ENCODE assay signal across 14 cellular contexts in genomic region chr7:86937499-86937898, GRCh38.
A peak's percentile ranks its signal among the peaks of the same experiment; 100 is the strongest.
DNase-seq lines count a peak whose midpoint lies in the region; ATAC-seq and TF ChIP-seq lines count a peak whose summit lies in the region.
"Had no signal": no experiment of that assay in that cellular context is flagged by ENCODE, and none has a peak within 500 bp of the region (broad histone marks: within the 10 kb centered on the region; RNA-seq: fewer than 3 reads in every experiment).

No MANE protein-coding gene starts in this region.

- no peaks in the 10 kb centered on the region for H3F3A ChIP-seq in PC-3 (ENCODE audit: low read length, unreplicated experiment)

- no peak overlapping the region for H2AK5ac ChIP-seq in mesenchymal stem cell (ENCODE audit: low read length, severe bottlenecking)

- H3K4me1 ChIP-seq in A673 (ENCODE audit: insufficient read depth, low read length, poor library complexity, severe bottlenecking) (no peaks in the 10 kb centered on the region), BE2C (no peaks in the 10 kb centered on the region; the same call in 1 of the 2 replicates), PC-3 (ENCODE audit: insufficient read depth, low read length) (peaks cover 14% of the 10 kb centered on the region), mesenchymal stem cell (ENCODE audit: control insufficient read depth, insufficient read depth, low read depth, low read length) (no peaks in the 10 kb centered on the region)
- H3K4me1 ChIP-seq: BLaER1, Caco-2 had no signal

- H4K20me1 ChIP-seq in PC-3 (ENCODE audit: low read length): no peaks in the 10 kb centered on the region
- H4K20me1 ChIP-seq: BLaER1 had no signal

- no peak overlapping the region for H2AFZ ChIP-seq in PC-3 (ENCODE audit: low read length)
- no peak overlapping the region for H2AFZ ChIP-seq in mesenchymal stem cell (ENCODE audit: low read depth, low read length)

- CTCF ChIA-PET in A673 (lab: Charles Lee): no interaction called here
- CTCF ChIA-PET in PC-3 (lab: Charles Lee): interaction anchor here (0.5 kb wide), 1 partner anchor 211 kb away, joined by 4 read pairs; no protein-coding TSS in a partner anchor

- no peak for TF ChIP-seq CTCF in A673 (conservative IDR thresholded peaks at IDR 0.05; ENCODE audit: low read depth, low read length)
- TF ChIP-seq CTCF in BE2C (IDR thresholded peaks at IDR 0.05; ENCODE audit: low read depth, low read length): no peak
- no peak for TF ChIP-seq CTCF in PC-3 (conservative IDR thresholded peaks at IDR 0.05; ENCODE audit: low read depth, low read length)
- TF ChIP-seq CTCF in nephron progenitor cell (IDR thresholded peaks at IDR 0.05): no peak

- H3K23ac ChIP-seq in mesenchymal stem cell (ENCODE audit: low read length in 2 of 2): no peak overlapping the region

- no peaks in the 10 kb centered on the region for H3K79me2 ChIP-seq in PC-3 (ENCODE audit: low read length)

- H3K9ac ChIP-seq in PC-3 (ENCODE audit: low read length) (no peak overlapping the region), mesenchymal stem cell (ENCODE audit: low read length) (peak overlapping the region; percentile 21)
- H3K9ac ChIP-seq: BLaER1 had no signal

- no peak overlapping the region for H2BK5ac ChIP-seq in mesenchymal stem cell (ENCODE audit: low read depth, low read length, poor library complexity, severe bottlenecking)

- WGBS in mesenchymal stem cell: no CpG with 5 or more reads among the region's 1 CpG

- H3K9me2 ChIP-seq in PC-3 (replicated peaks; ENCODE audit: low read length): no peaks in the 10 kb centered on the region

- no peak overlapping the region for H4K91ac ChIP-seq in mesenchymal stem cell (ENCODE audit: low read length)

- H3K4ac ChIP-seq in mesenchymal stem cell (ENCODE audit: low read depth in 1 of 2, low read length in 2 of 2): no peak overlapping the region

- H2BK120ac ChIP-seq in mesenchymal stem cell (ENCODE audit: low read depth, low read length): no peak overlapping the region

- ATAC-seq in PC-3: peak; percentile 59
- no peak for ATAC-seq in GM18505 (IDR thresholded peaks at IDR 0.05; ENCODE audit: unreplicated experiment)
- ATAC-seq: GM12878 had no signal

- intact Hi-C loops in A673 (cut with micrococcal nuclease; ENCODE audit: unreplicated experiment): no loop called here
- intact Hi-C loops in PC-3 (cut with micrococcal nuclease): no loop called here

- no peak overlapping the region for H2BK12ac ChIP-seq in mesenchymal stem cell (ENCODE audit: low read length in 2 of 2)

- peaks cover 12% of the 10 kb centered on the region for H3K36me3 Mint-ChIP-seq in nephron progenitor cell (ENCODE audit: low read depth)
- H3K36me3 Mint-ChIP-seq: IgD-negative memory B cell had no signal

- no peak overlapping the region for H4K8ac ChIP-seq in mesenchymal stem cell (ENCODE audit: low read length)

- H3K36me3 ChIP-seq in A673 (ENCODE audit: insufficient read depth, low read length, poor library complexity, severe bottlenecking) (no peaks in the 10 kb centered on the region), BE2C (no peaks in the 10 kb centered on the region), PC-3 (ENCODE audit: low read depth, low read length) (no peaks in the 10 kb centered on the region), mesenchymal stem cell (ENCODE audit: control insufficient read depth in 1 of 2, insufficient read depth in 2 of 2, low read depth in 1 of 2, low read length in 2 of 2) (peaks cover 0 to 23% of the 10 kb centered on the region in 2 experiments)
- H3K36me3 ChIP-seq: BLaER1 had no signal

- DNase-seq in A673 (ENCODE audit: low spot score): peak; percentile 19
- DNase-seq in BE2C: peak; percentile 19
- peak; percentile 5 for DNase-seq in PC-3
- DNase-seq in mesenchymal stem cell: no peak
- DNase-seq in central memory CD4-positive, alpha-beta T cell: no peak
- DNase-seq in nephron progenitor cell: no peak
- DNase-seq: Caco-2; CD8-positive, alpha-beta memory T cell; GOT3; H9 had no signal

- H3K79me1 ChIP-seq in mesenchymal stem cell (replicated peaks; ENCODE audit: low read length, poor library complexity, severe bottlenecking): no peaks in the 10 kb centered on the region

- H3K9me3 Mint-ChIP-seq in nephron progenitor cell: no peaks in the 10 kb centered on the region
- H3K9me3 Mint-ChIP-seq: CD8-positive, alpha-beta memory T cell; H9; IgD-negative memory B cell had no signal

- no peak overlapping the region for H3K14ac ChIP-seq in mesenchymal stem cell (ENCODE audit: low read length in 2 of 2)

- H3K18ac ChIP-seq in mesenchymal stem cell (ENCODE audit: low read depth in 1 of 2, low read length in 2 of 2): no peak overlapping the region

- H3K27me3 ChIP-seq in A673 (replicated peaks; ENCODE audit: insufficient read depth, low read depth, low read length, poor library complexity): peaks cover 4% of the 10 kb centered on the region
- no peaks in the 10 kb centered on the region for H3K27me3 ChIP-seq in BE2C
- H3K27me3 ChIP-seq in PC-3 (ENCODE audit: low read length): no peaks in the 10 kb centered on the region
- H3K27me3 ChIP-seq in mesenchymal stem cell (ENCODE audit: control insufficient read depth in 1 of 2, insufficient read depth in 1 of 2, low read length in 2 of 2): no peaks in the 10 kb centered on the region
- H3K27me3 ChIP-seq: BLaER1 had no signal

- no peak for TF ChIP-seq POLR2A in GM18505 (IDR thresholded peaks at IDR 0.05; ENCODE audit: borderline replicate concordance, extremely low read depth, insufficient read depth, insufficient read length)

- H3K27ac ChIP-seq in A673 (ENCODE audit: low read depth, low read length, poor library complexity, severe bottlenecking): no peak overlapping the region
- no peak overlapping the region for H3K27ac ChIP-seq in PC-3 (ENCODE audit: low read length)
- H3K27ac ChIP-seq in mesenchymal stem cell (ENCODE audit: low read length, poor library complexity, severe bottlenecking): no peak overlapping the region
- H3K27ac ChIP-seq: BLaER1 had no signal

- POLR2A ChIA-PET in A673 (lab: Charles Lee; ENCODE audit: low non-redundant PET) (no interaction called here), PC-3 (lab: Charles Lee; ENCODE audit: unreplicated experiment) (no interaction called here)

- no peak overlapping the region for H3K27ac Mint-ChIP-seq in nephron progenitor cell
- H3K27ac Mint-ChIP-seq: CD8-positive, alpha-beta memory T cell; H9; IgD-negative memory B cell had no signal

- no peak overlapping the region for H3K4me3 Mint-ChIP-seq in nephron progenitor cell
- H3K4me3 Mint-ChIP-seq: CD8-positive, alpha-beta memory T cell; H9; IgD-negative memory B cell had no signal

- no peak overlapping the region for H2BK15ac ChIP-seq in mesenchymal stem cell (ENCODE audit: low read depth, poor library complexity, severe bottlenecking)

- BruUV-seq in A673 (replicated peaks; lab: Mats Ljungman, UMichigan) (no TSS peak), PC-3 (replicated peaks; lab: Mats Ljungman, UMichigan) (no TSS peak)

- no peaks in the 10 kb centered on the region for H3K27me3 Mint-ChIP-seq in nephron progenitor cell (ENCODE audit: low read depth, poor library complexity)
- H3K27me3 Mint-ChIP-seq: IgD-negative memory B cell had no signal

- H3K4me1 Mint-ChIP-seq in nephron progenitor cell: no peaks in the 10 kb centered on the region
- H3K4me1 Mint-ChIP-seq: CD8-positive, alpha-beta memory T cell had no signal

- no peaks in the 10 kb centered on the region for H3K9me3 ChIP-seq in A673 (ENCODE audit: low read depth, low read length, poor library complexity, severe bottlenecking)
- no peaks in the 10 kb centered on the region for H3K9me3 ChIP-seq in BE2C
- no peaks in the 10 kb centered on the region for H3K9me3 ChIP-seq in PC-3 (ENCODE audit: low read length)
- H3K9me3 ChIP-seq in mesenchymal stem cell (ENCODE audit: control insufficient read depth, low read length): no peaks in the 10 kb centered on the region
- H3K9me3 ChIP-seq: BLaER1, Caco-2 had no signal

- no peak overlapping the region for H3K4me2 ChIP-seq in PC-3 (ENCODE audit: low read length)
- no peak overlapping the region for H3K4me2 ChIP-seq in mesenchymal stem cell (ENCODE audit: low read length, poor library complexity, severe bottlenecking)
- H3K4me2 ChIP-seq: BLaER1 had no signal

- no peak overlapping the region for H3K4me3 ChIP-seq in A673 (ENCODE audit: low read depth, low read length, poor library complexity, severe bottlenecking)
- no peak overlapping the region for H3K4me3 ChIP-seq in BE2C (ENCODE audit: low read depth, low read length)
- no peak overlapping the region for H3K4me3 ChIP-seq in PC-3 (ENCODE audit: low read length)
- no peak overlapping the region for H3K4me3 ChIP-seq in mesenchymal stem cell (ENCODE audit: insufficient read depth in 1 of 2, low read depth in 1 of 2, low read length in 2 of 2)
- H3K4me3 ChIP-seq: BLaER1, GM12878 had no signal

Comparison
In these comparisons a context has a peak if more than half of its experiments do, and no peak if none do; other contexts are left out.
1. DNase-seq: peak in A673 (single experiment), BE2C (single experiment) and PC-3 (single experiment); none in mesenchymal stem cell (single experiment), central memory CD4-positive, alpha-beta T cell (single experiment) and nephron progenitor cell (single experiment).